1 cellular context compared by ENCODE assay signal in the genomic region with DNA sequence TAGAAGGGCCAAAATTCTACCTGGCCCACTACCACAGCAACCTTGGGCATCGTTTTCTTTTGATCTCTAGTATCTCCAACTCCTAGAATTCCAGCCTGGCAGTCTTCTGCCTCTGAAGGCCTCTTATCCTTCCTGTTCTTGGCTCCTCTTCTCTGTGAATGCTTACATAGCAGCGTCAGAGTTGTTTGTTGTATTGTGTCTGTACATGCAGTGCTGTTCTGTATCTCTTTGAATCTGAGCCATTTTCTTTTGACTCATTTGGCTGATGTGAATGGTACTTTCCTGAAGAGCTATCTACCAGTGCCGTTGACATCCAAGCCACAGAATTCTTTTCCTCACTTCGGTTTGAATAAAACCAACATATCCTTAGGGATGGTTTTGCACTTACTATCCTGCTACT.
TF ChIP-seq lines count a peak whose summit lies in the region.

No MANE protein-coding gene starts in this region.

TF ChIP-seq in WTC11, 78 proteins besides CTCF, POLR2A, EP300 and RAD21 (continued from another document):
- TF ChIP-seq, protein P1, sequence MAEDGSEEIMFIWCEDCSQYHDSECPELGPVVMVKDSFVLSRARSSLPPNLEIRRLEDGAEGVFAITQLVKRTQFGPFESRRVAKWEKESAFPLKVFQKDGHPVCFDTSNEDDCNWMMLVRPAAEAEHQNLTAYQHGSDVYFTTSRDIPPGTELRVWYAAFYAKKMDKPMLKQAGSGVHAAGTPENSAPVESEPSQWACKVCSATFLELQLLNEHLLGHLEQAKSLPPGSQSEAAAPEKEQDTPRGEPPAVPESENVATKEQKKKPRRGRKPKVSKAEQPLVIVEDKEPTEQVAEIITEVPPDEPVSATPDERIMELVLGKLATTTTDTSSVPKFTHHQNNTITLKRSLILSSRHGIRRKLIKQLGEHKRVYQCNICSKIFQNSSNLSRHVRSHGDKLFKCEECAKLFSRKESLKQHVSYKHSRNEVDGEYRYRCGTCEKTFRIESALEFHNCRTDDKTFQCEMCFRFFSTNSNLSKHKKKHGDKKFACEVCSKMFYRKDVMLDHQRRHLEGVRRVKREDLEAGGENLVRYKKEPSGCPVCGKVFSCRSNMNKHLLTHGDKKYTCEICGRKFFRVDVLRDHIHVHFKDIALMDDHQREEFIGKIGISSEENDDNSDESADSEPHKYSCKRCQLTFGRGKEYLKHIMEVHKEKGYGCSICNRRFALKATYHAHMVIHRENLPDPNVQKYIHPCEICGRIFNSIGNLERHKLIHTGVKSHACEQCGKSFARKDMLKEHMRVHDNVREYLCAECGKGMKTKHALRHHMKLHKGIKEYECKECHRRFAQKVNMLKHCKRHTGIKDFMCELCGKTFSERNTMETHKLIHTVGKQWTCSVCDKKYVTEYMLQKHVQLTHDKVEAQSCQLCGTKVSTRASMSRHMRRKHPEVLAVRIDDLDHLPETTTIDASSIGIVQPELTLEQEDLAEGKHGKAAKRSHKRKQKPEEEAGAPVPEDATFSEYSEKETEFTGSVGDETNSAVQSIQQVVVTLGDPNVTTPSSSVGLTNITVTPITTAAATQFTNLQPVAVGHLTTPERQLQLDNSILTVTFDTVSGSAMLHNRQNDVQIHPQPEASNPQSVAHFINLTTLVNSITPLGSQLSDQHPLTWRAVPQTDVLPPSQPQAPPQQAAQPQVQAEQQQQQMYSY (CRISPR knock-in tag; IDR thresholded peaks at IDR 0.05): no peak
- TF ChIP-seq JAZF1 (CRISPR knock-in tag; IDR thresholded peaks at IDR 0.05): no peak
- no peak for TF ChIP-seq ZNF138 (CRISPR knock-in tag; conservative IDR thresholded peaks at IDR 0.05)
- TF ChIP-seq ZNF671 (CRISPR knock-in tag; IDR thresholded peaks at IDR 0.05): no peak
